1 cellular context compared by ENCODE assay signal in genomic region chr19:4064551-4065260, GRCh38.
TF ChIP-seq lines count a peak whose summit lies in the region.

No MANE protein-coding gene starts in this region.

TF ChIP-seq in GM12878, 131 proteins besides CTCF, POLR2A, EP300 and RAD21:
- TF ChIP-seq IKZF1 (conservative IDR thresholded peaks at IDR 0.05) (peak; percentile 40), HSF1 (IDR thresholded peaks at IDR 0.05; ENCODE audit: low read depth, low read length) (no peak), MTA3 (IDR thresholded peaks at IDR 0.05; ENCODE audit: borderline replicate concordance, low read length) (no peak), SREBF1 (IDR thresholded peaks at IDR 0.05; ENCODE audit: low read length) (no peak), DPF2 (IDR thresholded peaks at IDR 0.05) (peak; percentile 41; the same call in 1 of the 2 replicates), MEF2B (IDR thresholded peaks at IDR 0.05; ENCODE audit: partially characterized antibody, poor library complexity, severe bottlenecking) (peak; percentile 37), POLR2AphosphoS5 (IDR thresholded peaks at IDR 0.05; ENCODE audit: low read length) (peak; percentile 32), GABPA (IDR thresholded peaks at IDR 0.05; ENCODE audit: low read depth) (no peak), HDGF (IDR thresholded peaks at IDR 0.05) (no peak; the same call in 1 of the 2 replicates), LARP7 (IDR thresholded peaks at IDR 0.05) (peak; percentile 58; the same call in 1 of the 2 replicates), NR2C2 (IDR thresholded peaks at IDR 0.05; ENCODE audit: borderline replicate concordance, control insufficient read depth, insufficient read length, low read depth) (no peak), SIN3A (IDR thresholded peaks at IDR 0.05; ENCODE audit: low read depth, low read length) (peak; percentile 40; the same call in 1 of the 2 replicates), GATAD2B (conservative IDR thresholded peaks at IDR 0.05; ENCODE audit: low read depth) (peak; percentile 71; the same call in 1 of the 2 replicates), CREM (IDR thresholded peaks at IDR 0.05; ENCODE audit: low read depth) (no peak), MXI1 (IDR thresholded peaks at IDR 0.05; ENCODE audit: low read depth, low read length) (peak; percentile 74), BHLHE40 (IDR thresholded peaks at IDR 0.05; ENCODE audit: borderline replicate concordance in 1 of 2, low read depth in 2 of 2, low read length in 1 of 2) (peak; percentile 79 to 87; a peak in 3 of 4 replicates), PAX8 (IDR thresholded peaks at IDR 0.05) (no peak), ZNF592 (IDR thresholded peaks at IDR 0.05) (no peak)
- TF ChIP-seq, protein P1, sequence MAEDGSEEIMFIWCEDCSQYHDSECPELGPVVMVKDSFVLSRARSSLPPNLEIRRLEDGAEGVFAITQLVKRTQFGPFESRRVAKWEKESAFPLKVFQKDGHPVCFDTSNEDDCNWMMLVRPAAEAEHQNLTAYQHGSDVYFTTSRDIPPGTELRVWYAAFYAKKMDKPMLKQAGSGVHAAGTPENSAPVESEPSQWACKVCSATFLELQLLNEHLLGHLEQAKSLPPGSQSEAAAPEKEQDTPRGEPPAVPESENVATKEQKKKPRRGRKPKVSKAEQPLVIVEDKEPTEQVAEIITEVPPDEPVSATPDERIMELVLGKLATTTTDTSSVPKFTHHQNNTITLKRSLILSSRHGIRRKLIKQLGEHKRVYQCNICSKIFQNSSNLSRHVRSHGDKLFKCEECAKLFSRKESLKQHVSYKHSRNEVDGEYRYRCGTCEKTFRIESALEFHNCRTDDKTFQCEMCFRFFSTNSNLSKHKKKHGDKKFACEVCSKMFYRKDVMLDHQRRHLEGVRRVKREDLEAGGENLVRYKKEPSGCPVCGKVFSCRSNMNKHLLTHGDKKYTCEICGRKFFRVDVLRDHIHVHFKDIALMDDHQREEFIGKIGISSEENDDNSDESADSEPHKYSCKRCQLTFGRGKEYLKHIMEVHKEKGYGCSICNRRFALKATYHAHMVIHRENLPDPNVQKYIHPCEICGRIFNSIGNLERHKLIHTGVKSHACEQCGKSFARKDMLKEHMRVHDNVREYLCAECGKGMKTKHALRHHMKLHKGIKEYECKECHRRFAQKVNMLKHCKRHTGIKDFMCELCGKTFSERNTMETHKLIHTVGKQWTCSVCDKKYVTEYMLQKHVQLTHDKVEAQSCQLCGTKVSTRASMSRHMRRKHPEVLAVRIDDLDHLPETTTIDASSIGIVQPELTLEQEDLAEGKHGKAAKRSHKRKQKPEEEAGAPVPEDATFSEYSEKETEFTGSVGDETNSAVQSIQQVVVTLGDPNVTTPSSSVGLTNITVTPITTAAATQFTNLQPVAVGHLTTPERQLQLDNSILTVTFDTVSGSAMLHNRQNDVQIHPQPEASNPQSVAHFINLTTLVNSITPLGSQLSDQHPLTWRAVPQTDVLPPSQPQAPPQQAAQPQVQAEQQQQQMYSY (CRISPR knock-in tag; IDR thresholded peaks at IDR 0.05), result no peak
- TF ChIP-seq, protein P2, sequence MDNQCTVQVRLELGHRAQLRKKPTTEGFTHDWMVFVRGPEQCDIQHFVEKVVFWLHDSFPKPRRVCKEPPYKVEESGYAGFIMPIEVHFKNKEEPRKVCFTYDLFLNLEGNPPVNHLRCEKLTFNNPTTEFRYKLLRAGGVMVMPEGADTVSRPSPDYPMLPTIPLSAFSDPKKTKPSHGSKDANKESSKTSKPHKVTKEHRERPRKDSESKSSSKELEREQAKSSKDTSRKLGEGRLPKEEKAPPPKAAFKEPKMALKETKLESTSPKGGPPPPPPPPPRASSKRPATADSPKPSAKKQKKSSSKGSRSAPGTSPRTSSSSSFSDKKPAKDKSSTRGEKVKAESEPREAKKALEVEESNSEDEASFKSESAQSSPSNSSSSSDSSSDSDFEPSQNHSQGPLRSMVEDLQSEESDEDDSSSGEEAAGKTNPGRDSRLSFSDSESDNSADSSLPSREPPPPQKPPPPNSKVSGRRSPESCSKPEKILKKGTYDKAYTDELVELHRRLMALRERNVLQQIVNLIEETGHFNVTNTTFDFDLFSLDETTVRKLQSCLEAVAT (IDR thresholded peaks at IDR 0.05), result 0 out of 2 replicates have a peak, but pooled peaks have one; percentile 46
